Comparison of ENCODE assay signal across 8 cellular contexts in genomic region chr1:151839457-151840409, GRCh38. TPM values are rescaled to one million over a fixed set of nuclear protein-coding genes. Genes with fewer than 3 reads are reported as not detected.
A peak's percentile ranks its signal among the peaks of the same experiment; 100 is the strongest.
DNase-seq lines count a peak whose midpoint lies in the region; ATAC-seq lines count a peak whose summit lies in the region.

Gene C2CD4D (minus strand): TSS chr1:151839820. CDS start chr1:151838989, 831 bp downstream.

- no peaks in the 10 kb centered on the region for H3K9me2 ChIP-seq in GM23248 (ENCODE audit: insufficient read depth)

- H3K27me3 ChIP-seq in GM23248 (replicated peaks; ENCODE audit: insufficient read depth) (peaks cover 21% of the 10 kb centered on the region), NT2/D1 (ENCODE audit: insufficient read depth, insufficient read length) (peaks cover 25% of the 10 kb centered on the region)

- peaks cover 11% of the 10 kb centered on the region; the same call in 1 of the 2 replicates for H3F3A ChIP-seq in GM23248 (ENCODE audit: insufficient read depth)

- ATAC-seq in left cardiac atrium = peak; percentile 48 to 81
- no peak for ATAC-seq in HG03196 (IDR thresholded peaks at IDR 0.05; ENCODE audit: unreplicated experiment)

- H4K20me1 ChIP-seq in GM23248 (ENCODE audit: insufficient read depth) = no peaks in the 10 kb centered on the region

- H3K4me3 ChIP-seq in GM23248 (peak within 1 kb of the TSS; percentile 55), NT2/D1 (ENCODE audit: insufficient read length, low read depth) (peak within 1 kb of the TSS; percentile 62), urinary bladder (ENCODE audit: low read depth, low read length) (peak within 1 kb of the TSS; percentile 48)

- H3K9ac ChIP-seq in GM23248 (0 out of 2 replicates have a peak within 1 kb of the TSS, but pooled peaks have one; percentile 6), NT2/D1 (ENCODE audit: insufficient read length, low read depth) (peak within 1 kb of the TSS; percentile 92)

- H3K36me3 ChIP-seq in GM23248 (ENCODE audit: low read depth) (no peaks in the 10 kb centered on the region), NT2/D1 (ENCODE audit: insufficient read depth, insufficient read length, low read length) (peaks cover 5% of the 10 kb centered on the region), urinary bladder (ENCODE audit: insufficient read depth) (no peaks in the 10 kb centered on the region)

- H3K4me2 ChIP-seq in GM23248 (ENCODE audit: unreplicated experiment) = peak within 1 kb of the TSS; percentile 55

- DNase-seq in GM23248 = no peak
- DNase-seq in NT2/D1 (ENCODE audit: low read depth, low spot score) = peak; percentile 80
- DNase-seq in activated naive CD4-positive, alpha-beta T cell treated with anti-CD3 and anti-CD28 coated beads, Interleukin-2, amount 50 U/mL, for 16 hours = peak; percentile 66
- DNase-seq in left cardiac atrium = peak; percentile 56
- peak; percentile 92 for DNase-seq in pons (ENCODE audit: low spot score)
- DNase-seq in DMS114 treated with DMSO at 0.1 percent for 48 hours (lab: John Stamatoyannopoulos, UW; ENCODE audit: unreplicated experiment) = no peak

- H3K9me3 ChIP-seq in GM23248 (ENCODE audit: low read depth) (no peaks in the 10 kb centered on the region), NT2/D1 (ENCODE audit: insufficient read depth, low read length) (no peaks in the 10 kb centered on the region)

- in situ Hi-C loops in GM23248 (cut with MboI) = no loop called here

- intact Hi-C loops in left cardiac atrium (cut with DNase I) = loop anchor here in 1 of 2 donors (5.0 to 10.0 kb wide), 2 partner anchors 247 to 395 kb away; no protein-coding TSS in a partner anchor

- peak within 1 kb of the TSS; percentile 70 for H2AFZ ChIP-seq in GM23248

- WGBS in GM23248 (ENCODE audit: low coverage in 1 of 2, low lambda C conversion rate in 2 of 2, missing lambda C conversion rate in 2 of 2), 2 experiments = 54 to 56% methylated on average over 42 to 48 of the region's 48 CpGs
- WGBS in urinary bladder = 6% methylated on average over 48 of the region's 48 CpGs

- H3K4me1 ChIP-seq in GM23248 (ENCODE audit: insufficient read depth) (no peaks in the 10 kb centered on the region), NT2/D1 (ENCODE audit: insufficient read depth, insufficient read length) (peaks cover 6% of the 10 kb centered on the region), urinary bladder (ENCODE audit: insufficient read depth) (peaks cover 4% of the 10 kb centered on the region)

- no peaks in the 10 kb centered on the region for H3K79me2 ChIP-seq in GM23248 (ENCODE audit: insufficient read depth)

- H3K27ac ChIP-seq in GM23248 = no peak within 1 kb of the TSS
- H3K27ac ChIP-seq in urinary bladder (ENCODE audit: low read depth) = no peak within 1 kb of the TSS

RNA-seq across cellular contexts. Expression of gene C2CD4D, which starts in this region (rescaled TPM):
- 0.13 TPM in 1 of 2 replicates, not detected in the other for total RNA-seq in GM23248 (2014; rRNA removed; shearing (Covaris generic))
- 0.14 and 0.16 TPM in 2 replicates for polyA plus RNA-seq in GM23248 (2016; fragmentation: Nextera tagmentation; extraction: Ambion mirVana)
- not detected for total RNA-seq in left cardiac atrium
- total RNA-seq in urinary bladder = not detected
- 0.05 TPM for polyA plus RNA-seq in urinary bladder

Comparison
In these comparisons a context has a peak if more than half of its experiments do, and no peak if none do; other contexts are left out.
1. Peak in DNase-seq and ATAC-seq in left cardiac atrium; RNA of the gene not detected or under 1 TPM.
2. DNase-seq: peak in NT2/D1 (single experiment), activated naive CD4-positive, alpha-beta T cell treated with anti-CD3 and anti-CD28 coated beads, Interleukin-2, amount 50 U/mL, for 16 hours (single experiment) and pons (single experiment); none in GM23248 (single experiment) and DMS114 treated with DMSO at 0.1 percent for 48 hours (single experiment).
3. Peak in every context shown above with its lines, with median percentiles within 50 percentile points of each other: H3K4me3 ChIP-seq.